ENCODE assay signal across 8 cellular contexts in the genomic region with DNA sequence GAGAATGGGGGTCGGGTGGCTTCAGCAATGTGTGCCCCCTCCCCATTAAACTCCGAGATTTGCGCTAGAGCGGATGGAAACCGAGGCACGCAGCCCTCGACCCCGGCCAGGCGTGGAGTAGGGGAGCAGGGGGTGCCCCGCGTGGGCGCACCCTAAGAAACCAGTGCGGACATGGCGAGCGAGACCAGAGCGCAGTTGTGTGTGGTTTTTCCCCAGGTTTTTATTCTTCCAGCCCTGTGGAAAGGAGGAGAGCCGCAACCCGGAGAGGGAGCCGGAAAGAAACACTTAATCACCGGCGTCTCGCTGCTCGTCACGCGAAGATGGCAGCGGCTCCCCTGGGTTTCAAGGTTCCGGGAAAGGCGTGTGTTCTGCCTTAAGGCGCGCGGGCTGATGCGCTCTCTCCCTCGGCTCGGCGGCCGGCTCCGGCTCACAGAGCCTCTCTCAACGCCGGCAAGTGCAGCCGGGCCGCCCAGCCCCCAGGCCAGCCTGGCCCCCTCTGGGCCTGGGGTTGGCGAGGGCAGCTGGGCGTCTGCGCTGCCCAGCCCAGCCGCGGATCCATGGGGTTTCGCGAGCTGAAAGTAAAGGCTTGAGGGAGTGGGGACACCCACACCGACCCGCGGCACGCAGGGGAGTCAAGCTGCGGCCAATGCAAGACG.
DNase-seq lines count a peak whose midpoint lies in the region; ATAC-seq, FAIRE-seq and TF ChIP-seq lines count a peak whose summit lies in the region.

No MANE protein-coding gene starts in this region.

- peak overlapping the region; percentile 69 for H3K27ac ChIP-seq in CD8-positive, alpha-beta T cell (ENCODE audit: low read depth, low read length)
- peak overlapping the region; percentile 84 for H3K27ac ChIP-seq in GM12878 (ENCODE audit: control insufficient read depth, insufficient read depth)

- no peak for TF ChIP-seq CTCF in CD8-positive, alpha-beta T cell (IDR thresholded peaks at IDR 0.05)
- no peak for TF ChIP-seq CTCF in GM12878 (IDR thresholded peaks at IDR 0.05 in 2 of 3, conservative IDR thresholded peaks at IDR 0.05 in 1 of 3; ENCODE audit: control insufficient read depth in 2 of 3, extremely low read depth in 1 of 3, insufficient read depth in 1 of 3, low read depth in 3 of 3, low read length in 3 of 3)

- H3K27me3 ChIP-seq in CD8-positive, alpha-beta T cell (ENCODE audit: insufficient read depth, low read length) = no peaks in the 10 kb centered on the region
- no peaks in the 10 kb centered on the region for H3K27me3 ChIP-seq in GM12878 (replicated peaks in 1 of 2; ENCODE audit: control insufficient read depth in 2 of 2, insufficient read depth in 2 of 2, low read length in 1 of 2)

- BruUV-seq in GM12878 (replicated peaks; lab: Mats Ljungman, UMichigan) = no TSS peak

- peak in 4 of 7 experiments; percentile 40 to 67 (median 42) for DNase-seq in CD8-positive, alpha-beta T cell
- DNase-seq in NCI-H69 (lab: John Stamatoyannopoulos, UW) (peak; percentile 68), GM12878 (ENCODE audit: low read depth, low spot score) (no peak), iris pigment epithelial cell (ENCODE audit: low read depth) (peak; percentile 55), NCI-H2107 (lab: John Stamatoyannopoulos, UW) (no peak)

- no peak for TF ChIP-seq RAD21 in GM12878 (IDR thresholded peaks at IDR 0.05; ENCODE audit: insufficient read depth, low read depth, low read length)

- no peak for ATAC-seq in CD8-positive, alpha-beta T cell
- peak; percentile 8 for ATAC-seq in GM12878
- no peak for ATAC-seq in stimulated activated memory B cell treated with anti-CD40 and anti-IgM and Interleukin-4, amounts not matched to agents 10 μg/mL and 1 μg/mL and 100 μg/mL, for 72 hours
- no peak for ATAC-seq in GM19035 (IDR thresholded peaks at IDR 0.05; ENCODE audit: unreplicated experiment)
- ATAC-seq in GM21528 (IDR thresholded peaks at IDR 0.05; ENCODE audit: low FRiP score, unreplicated experiment) = no peak

- intact Hi-C loops in CD8-positive, alpha-beta T cell (cut with DNase I, micrococcal nuclease) = loop anchor here (2.0 to 10.0 kb wide), 4 partner anchors 73 to 913 kb away; a partner anchor contains a TSS
- intact Hi-C loops in GM12878 (cut with micrococcal nuclease; ENCODE audit: unreplicated experiment) = loop anchor here (5.0 to 10.0 kb wide), 4 partner anchors 36 to 317 kb away; no protein-coding TSS in a partner anchor

- POLR2A ChIA-PET in CD8-positive, alpha-beta T cell (lab: Charles Lee) = interaction anchor here (1.0 to 11.8 kb wide), 4 partner anchors 19 to 125 kb away, joined by 3 to 106 read pairs (median 4); a partner anchor contains a TSS
- POLR2A ChIA-PET in GM12878 (lab: Charles Lee) = no interaction called here

- peak overlapping the region; percentile 82 for H3K9ac ChIP-seq in GM12878 (ENCODE audit: control insufficient read depth, insufficient read depth, low read length)

- H4K20me1 ChIP-seq in GM12878 (ENCODE audit: control insufficient read depth, insufficient read depth) = no peaks in the 10 kb centered on the region

- no peak for TF ChIP-seq EP300 in GM12878 (IDR thresholded peaks at IDR 0.05; ENCODE audit: borderline replicate concordance in 1 of 2, control insufficient read depth in 1 of 2, low read depth in 2 of 2, low read length in 2 of 2)

- SMC1A ChIA-PET in GM12878 (lab: Charles Lee; ENCODE audit: uncharacterized antibody, unreplicated experiment) = no interaction called here

- CTCF ChIA-PET in CD8-positive, alpha-beta T cell (lab: Charles Lee) = no interaction called here
- CTCF ChIA-PET in GM12878 (lab: Yijun Ruan, JAX) = no interaction called here

- peak overlapping the region; percentile 96 for H3K27ac Mint-ChIP-seq in CD8-positive, alpha-beta T cell
- H3K27ac Mint-ChIP-seq in stimulated activated memory B cell treated with anti-CD40 and anti-IgM and Interleukin-4, amounts not matched to agents 10 μg/mL and 1 μg/mL and 100 μg/mL, for 72 hours = peak overlapping the region; percentile 99

- H3K9me3 Mint-ChIP-seq in CD8-positive, alpha-beta T cell = no peaks in the 10 kb centered on the region
- no peaks in the 10 kb centered on the region for H3K9me3 Mint-ChIP-seq in stimulated activated memory B cell treated with anti-CD40 and anti-IgM and Interleukin-4, amounts not matched to agents 10 μg/mL and 1 μg/mL and 100 μg/mL, for 72 hours

- RAD21 ChIA-PET in GM12878 (lab: Charles Lee; ENCODE audit: unreplicated experiment) = no interaction called here

- in situ Hi-C loops in GM12878 (cut with MboI) = no loop called here

- peaks cover 23% of the 10 kb centered on the region for H3K79me2 ChIP-seq in GM12878 (ENCODE audit: control insufficient read depth, insufficient read depth, low read length)

- H3K9me3 ChIP-seq in CD8-positive, alpha-beta T cell (ENCODE audit: low read length) = no peaks in the 10 kb centered on the region
- H3K9me3 ChIP-seq in GM12878 (replicated peaks; ENCODE audit: control insufficient read depth, insufficient read depth, low read length) = no peaks in the 10 kb centered on the region; the same call in 2 of the 3 replicates

- FAIRE-seq in GM12878 (lab: Jason Lieb, UNC) = no peak

- 15% methylated on average over 54 of the region's 54 CpGs for WGBS in GM12878 (ENCODE audit: insufficient coverage, insufficient replicate concordance, low lambda C conversion rate, missing lambda C conversion rate)

- H3K4me3 ChIP-seq in CD8-positive, alpha-beta T cell (ENCODE audit: low read depth, low read length) = peak overlapping the region; percentile 57
- H3K4me3 ChIP-seq in GM12878 = peak overlapping the region; percentile 21

- no peaks in the 10 kb centered on the region for H3K36me3 Mint-ChIP-seq in CD8-positive, alpha-beta T cell
- H3K36me3 Mint-ChIP-seq in stimulated activated memory B cell treated with anti-CD40 and anti-IgM and Interleukin-4, amounts not matched to agents 10 μg/mL and 1 μg/mL and 100 μg/mL, for 72 hours = no peaks in the 10 kb centered on the region

- peak overlapping the region; percentile 21; the same call in 1 of the 2 replicates for H2AFZ ChIP-seq in GM12878 (ENCODE audit: control insufficient read depth, low read depth, low read length)

- H3K4me3 Mint-ChIP-seq in CD8-positive, alpha-beta T cell = peak overlapping the region; percentile 85
- peak overlapping the region; percentile 92 for H3K4me3 Mint-ChIP-seq in stimulated activated memory B cell treated with anti-CD40 and anti-IgM and Interleukin-4, amounts not matched to agents 10 μg/mL and 1 μg/mL and 100 μg/mL, for 72 hours

- peaks cover 46% of the 10 kb centered on the region for H3K4me1 Mint-ChIP-seq in CD8-positive, alpha-beta T cell (ENCODE audit: low read depth)
- H3K4me1 Mint-ChIP-seq in stimulated activated memory B cell treated with anti-CD40 and anti-IgM and Interleukin-4, amounts not matched to agents 10 μg/mL and 1 μg/mL and 100 μg/mL, for 72 hours = peaks cover 61% of the 10 kb centered on the region

- H3K36me3 ChIP-seq in CD8-positive, alpha-beta T cell (ENCODE audit: insufficient read depth, low read length) = no peaks in the 10 kb centered on the region
- no peaks in the 10 kb centered on the region for H3K36me3 ChIP-seq in GM12878 (ENCODE audit: control insufficient read depth in 2 of 2, insufficient read depth in 2 of 2, low read length in 1 of 2)

- peaks cover 42% of the 10 kb centered on the region for H3K4me1 ChIP-seq in CD8-positive, alpha-beta T cell (ENCODE audit: insufficient read depth, low read length)
- H3K4me1 ChIP-seq in GM12878 (ENCODE audit: control insufficient read depth, insufficient read depth, low read length) = peaks cover 13% of the 10 kb centered on the region; the same call in 1 of the 2 replicates

- H3K4me2 ChIP-seq in GM12878 (ENCODE audit: control insufficient read depth, insufficient read depth) = peak overlapping the region; percentile 83

- TF ChIP-seq POLR2A in GM12878 (IDR thresholded peaks at IDR 0.05; ENCODE audit: low read depth, low read length) = no peak; the same call in 1 of the 2 replicates

- no peaks in the 10 kb centered on the region for H3K27me3 Mint-ChIP-seq in CD8-positive, alpha-beta T cell (ENCODE audit: low read depth)
- H3K27me3 Mint-ChIP-seq in stimulated activated memory B cell treated with anti-CD40 and anti-IgM and Interleukin-4, amounts not matched to agents 10 μg/mL and 1 μg/mL and 100 μg/mL, for 72 hours = no peaks in the 10 kb centered on the region

TF ChIP-seq in GM12878, 131 proteins besides CTCF, POLR2A, EP300 and RAD21:
- peak; percentile 64; the same call in 1 of the 2 replicates for TF ChIP-seq YY1 (IDR thresholded peaks at IDR 0.05; ENCODE audit: low read depth, low read length)
- TF ChIP-seq, protein P1, sequence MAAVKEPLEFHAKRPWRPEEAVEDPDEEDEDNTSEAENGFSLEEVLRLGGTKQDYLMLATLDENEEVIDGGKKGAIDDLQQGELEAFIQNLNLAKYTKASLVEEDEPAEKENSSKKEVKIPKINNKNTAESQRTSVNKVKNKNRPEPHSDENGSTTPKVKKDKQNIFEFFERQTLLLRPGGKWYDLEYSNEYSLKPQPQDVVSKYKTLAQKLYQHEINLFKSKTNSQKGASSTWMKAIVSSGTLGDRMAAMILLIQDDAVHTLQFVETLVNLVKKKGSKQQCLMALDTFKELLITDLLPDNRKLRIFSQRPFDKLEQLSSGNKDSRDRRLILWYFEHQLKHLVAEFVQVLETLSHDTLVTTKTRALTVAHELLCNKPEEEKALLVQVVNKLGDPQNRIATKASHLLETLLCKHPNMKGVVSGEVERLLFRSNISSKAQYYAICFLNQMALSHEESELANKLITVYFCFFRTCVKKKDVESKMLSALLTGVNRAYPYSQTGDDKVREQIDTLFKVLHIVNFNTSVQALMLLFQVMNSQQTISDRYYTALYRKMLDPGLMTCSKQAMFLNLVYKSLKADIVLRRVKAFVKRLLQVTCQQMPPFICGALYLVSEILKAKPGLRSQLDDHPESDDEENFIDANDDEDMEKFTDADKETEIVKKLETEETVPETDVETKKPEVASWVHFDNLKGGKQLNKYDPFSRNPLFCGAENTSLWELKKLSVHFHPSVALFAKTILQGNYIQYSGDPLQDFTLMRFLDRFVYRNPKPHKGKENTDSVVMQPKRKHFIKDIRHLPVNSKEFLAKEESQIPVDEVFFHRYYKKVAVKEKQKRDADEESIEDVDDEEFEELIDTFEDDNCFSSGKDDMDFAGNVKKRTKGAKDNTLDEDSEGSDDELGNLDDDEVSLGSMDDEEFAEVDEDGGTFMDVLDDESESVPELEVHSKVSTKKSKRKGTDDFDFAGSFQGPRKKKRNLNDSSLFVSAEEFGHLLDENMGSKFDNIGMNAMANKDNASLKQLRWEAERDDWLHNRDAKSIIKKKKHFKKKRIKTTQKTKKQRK (IDR thresholded peaks at IDR 0.05; ENCODE audit: low read depth, low read length) = no peak

Comparison
In these comparisons a context has a peak if more than half of its experiments do, and no peak if none do; other contexts are left out.
1. DNase-seq: peak in CD8-positive, alpha-beta T cell (4 of 7), NCI-H69 (single experiment) and iris pigment epithelial cell (single experiment); none in GM12878 (single experiment) and NCI-H2107 (single experiment).